14 cellular contexts compared by ENCODE assay signal in the genomic region with DNA sequence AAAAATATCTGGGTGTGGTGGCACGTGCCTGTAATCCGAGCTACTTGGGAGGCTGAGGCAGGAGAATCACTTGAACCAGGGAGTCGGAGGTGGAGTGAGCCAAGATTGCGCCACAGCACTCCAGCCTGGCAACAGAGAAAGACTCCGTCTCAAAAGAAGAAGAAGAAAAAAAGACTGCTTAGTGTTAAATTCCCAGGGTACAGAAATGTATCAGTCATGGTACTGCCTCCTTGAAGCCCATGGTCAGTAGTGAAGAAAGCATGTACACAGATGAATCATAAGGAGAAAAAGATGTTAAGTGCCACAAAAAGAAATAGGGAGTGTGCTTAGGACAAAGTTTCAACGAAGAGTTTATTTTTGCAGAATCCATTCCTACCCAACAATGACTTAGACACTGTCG.
DNase-seq lines count a peak whose midpoint lies in the region; ATAC-seq and TF ChIP-seq lines count a peak whose summit lies in the region.
"Had no signal": no experiment of that assay in that cellular context is flagged by ENCODE, and none has a peak within 500 bp of the region (broad histone marks: within the 10 kb centered on the region; RNA-seq: fewer than 3 reads in every experiment).

No MANE protein-coding gene starts in this region.

- TF ChIP-seq EP300 in upper lobe of left lung (IDR thresholded peaks at IDR 0.05): no peak

- peaks cover 66% of the 10 kb centered on the region for H3K4me1 Mint-ChIP-seq in activated CD8-positive, alpha-beta memory T cell treated with anti-CD3 and anti-CD28 coated beads, Interleukin-2, amount 10 ng/mL, durations not matched to agents 7 days and 5 days

- H3K36me3 ChIP-seq in muscle layer of duodenum (ENCODE audit: control insufficient read depth in 1 of 2, insufficient read depth in 2 of 2, low read length in 2 of 2) (no peaks in the 10 kb centered on the region), upper lobe of left lung (no peaks in the 10 kb centered on the region), hepatocyte (replicated peaks; ENCODE audit: insufficient read depth, low read depth) (no peaks in the 10 kb centered on the region)

- H3K4me3 Mint-ChIP-seq in activated CD8-positive, alpha-beta memory T cell treated with anti-CD3 and anti-CD28 coated beads, Interleukin-2, amount 10 ng/mL, durations not matched to agents 7 days and 5 days: no peak overlapping the region
- H3K4me3 Mint-ChIP-seq: activated naive CD4-positive, alpha-beta T cell treated with anti-CD3 and anti-CD28 coated beads, Interleukin-2, amount 50 U/mL, for 24 hours had no signal

- H3K27me3 ChIP-seq in muscle layer of duodenum (ENCODE audit: low read depth, low read length) (no peaks in the 10 kb centered on the region), upper lobe of left lung (no peaks in the 10 kb centered on the region), hepatocyte (no peaks in the 10 kb centered on the region)

- H3K79me2 ChIP-seq in hepatocyte: no peaks in the 10 kb centered on the region

- no peaks in the 10 kb centered on the region for H3K9me3 Mint-ChIP-seq in activated CD8-positive, alpha-beta memory T cell treated with anti-CD3 and anti-CD28 coated beads, Interleukin-2, amount 10 ng/mL, durations not matched to agents 7 days and 5 days (ENCODE audit: low read depth)
- H3K9me3 Mint-ChIP-seq: activated naive CD4-positive, alpha-beta T cell treated with anti-CD3 and anti-CD28 coated beads, Interleukin-2, amount 50 U/mL, for 24 hours had no signal

- ATAC-seq in activated CD8-positive, alpha-beta memory T cell treated with anti-CD3 and anti-CD28 coated beads, Interleukin-2, amount 10 ng/mL, durations not matched to agents 7 days and 5 days: no peak
- peak in 1 of 2 donors; percentile 83 for ATAC-seq in upper lobe of left lung (ENCODE audit: low FRiP score in 2 of 2)
- ATAC-seq: A549, SK-N-SH treated with all-trans-retinoic acid at 6 μM for 48 hours had no signal

- CTCF ChIA-PET in activated CD8-positive, alpha-beta memory T cell treated with anti-CD3 and anti-CD28 coated beads, Interleukin-2, amount 10 ng/mL, durations not matched to agents 7 days and 5 days (lab: Charles Lee): interaction anchor here (1.3 to 1.6 kb wide), 2 partner anchors 8 to 29 kb away, joined by 3 to 4 read pairs; no protein-coding TSS in a partner anchor

- 60 to 73% methylated on average over 7 of the region's 7 CpGs for WGBS in upper lobe of left lung, 2 donors
- WGBS in hepatocyte (ENCODE audit: low lambda C conversion rate, missing lambda C conversion rate): 91% methylated on average over 7 of the region's 7 CpGs

- no peak for TF ChIP-seq CTCF in choroid plexus epithelial cell (conservative IDR thresholded peaks at IDR 0.05; ENCODE audit: low read depth, low read length)
- TF ChIP-seq CTCF in upper lobe of left lung (IDR thresholded peaks at IDR 0.05): no peak
- no peak for TF ChIP-seq CTCF in hepatocyte (IDR thresholded peaks at IDR 0.05; ENCODE audit: poor library complexity)

- no peak overlapping the region for H2AFZ ChIP-seq in hepatocyte

- H3K4me3 ChIP-seq in choroid plexus epithelial cell (ENCODE audit: low read depth, low read length) (no peak overlapping the region), muscle layer of duodenum (ENCODE audit: low read depth in 1 of 2, low read length in 2 of 2) (no peak overlapping the region), upper lobe of left lung (no peak overlapping the region), hepatocyte (no peak overlapping the region)
- H3K4me3 ChIP-seq: A549 had no signal

- H3K4me1 ChIP-seq in muscle layer of duodenum (ENCODE audit: control insufficient read depth in 1 of 2, insufficient read depth in 2 of 2, low read length in 2 of 2): peaks cover 0 to under 1% of the 10 kb centered on the region in 2 donors
- peaks cover 0 to 29% (median 11%) of the 10 kb centered on the region in 4 donors for H3K4me1 ChIP-seq in upper lobe of left lung
- H3K4me1 ChIP-seq in hepatocyte (ENCODE audit: insufficient read depth): no peaks in the 10 kb centered on the region
- H3K4me1 ChIP-seq: A549 had no signal

- DNase-seq in activated CD8-positive, alpha-beta memory T cell treated with anti-CD3 and anti-CD28 coated beads, Interleukin-2, amount 10 ng/mL, durations not matched to agents 7 days and 5 days: no peak
- no peak for DNase-seq in activated CD8-positive, alpha-beta memory T cell treated with anti-CD3 and anti-CD28 coated beads, Interleukin-2, amount 50 U/mL, for 48 hours
- peak; percentile 64 for DNase-seq in choroid plexus epithelial cell (ENCODE audit: low read depth)
- peak in 1 of 2 donors; percentile 48 for DNase-seq in upper lobe of left lung
- no peak for DNase-seq in kidney glomerular epithelial cell (lab: John Stamatoyannopoulos, UW)
- no peak for DNase-seq in AML-193 (lab: John Stamatoyannopoulos, UW)
- no peak for DNase-seq in hepatocyte (ENCODE audit: low spot score)
- DNase-seq: activated CD4-positive, alpha-beta T cell treated with anti-CD3 and anti-CD28 coated beads for 48 hours; NCI-H1105; stimulated activated CD4-positive, alpha-beta T cell treated with anti-CD3 and anti-CD28 coated beads, Interleukin-12 subunit alpha, Interleukin-12 subunit beta, amount 100 ng/mL, for 4 hours had no signal

- no peaks in the 10 kb centered on the region for H3K9me2 ChIP-seq in hepatocyte (replicated peaks; ENCODE audit: insufficient read depth)

- no peaks in the 10 kb centered on the region for H3K27me3 Mint-ChIP-seq in activated CD8-positive, alpha-beta memory T cell treated with anti-CD3 and anti-CD28 coated beads, Interleukin-2, amount 10 ng/mL, durations not matched to agents 7 days and 5 days
- H3K27me3 Mint-ChIP-seq: activated naive CD4-positive, alpha-beta T cell treated with anti-CD3 and anti-CD28 coated beads, Interleukin-2, amount 50 U/mL, for 24 hours had no signal

- peaks cover 45% of the 10 kb centered on the region for H3K36me3 Mint-ChIP-seq in activated CD8-positive, alpha-beta memory T cell treated with anti-CD3 and anti-CD28 coated beads, Interleukin-2, amount 10 ng/mL, durations not matched to agents 7 days and 5 days
- H3K36me3 Mint-ChIP-seq: activated naive CD4-positive, alpha-beta T cell treated with anti-CD3 and anti-CD28 coated beads, Interleukin-2, amount 50 U/mL, for 24 hours had no signal

- peak overlapping the region; percentile 14 for H3K27ac ChIP-seq in muscle layer of duodenum (ENCODE audit: low read length)
- peak overlapping the region in 3 of 4 donors; percentile 45 to 62 (median 48) for H3K27ac ChIP-seq in upper lobe of left lung
- no peak overlapping the region for H3K27ac ChIP-seq in hepatocyte
- H3K27ac ChIP-seq: A549 had no signal

- no peak for TF ChIP-seq POLR2A in upper lobe of left lung (IDR thresholded peaks at IDR 0.05)

- H3K9me3 ChIP-seq in muscle layer of duodenum (ENCODE audit: control insufficient read depth in 1 of 2, low read length in 2 of 2) (no peaks in the 10 kb centered on the region), upper lobe of left lung (no peaks in the 10 kb centered on the region), hepatocyte (ENCODE audit: low read depth) (no peaks in the 10 kb centered on the region)
- H3K9me3 ChIP-seq: A549 had no signal

- H4K20me1 ChIP-seq in hepatocyte (ENCODE audit: insufficient read depth, poor library complexity, severe bottlenecking): no peaks in the 10 kb centered on the region

- no peak overlapping the region for H3K4me2 ChIP-seq in hepatocyte
- H3K4me2 ChIP-seq: A549 had no signal

- H3K27ac Mint-ChIP-seq in activated CD8-positive, alpha-beta memory T cell treated with anti-CD3 and anti-CD28 coated beads, Interleukin-2, amount 10 ng/mL, durations not matched to agents 7 days and 5 days: peak overlapping the region; percentile 2
- H3K27ac Mint-ChIP-seq: activated naive CD4-positive, alpha-beta T cell treated with anti-CD3 and anti-CD28 coated beads, Interleukin-2, amount 50 U/mL, for 24 hours had no signal
